ENCODE assay signal across 26 cellular contexts in genomic region chr3:134929976-134930375, GRCh38.
DNase-seq lines count a peak whose midpoint lies in the region; ATAC-seq and TF ChIP-seq lines count a peak whose summit lies in the region.
"Had no signal": no experiment of that assay in that cellular context is flagged by ENCODE, and none has a peak within 500 bp of the region (broad histone marks: within the 10 kb centered on the region; RNA-seq: fewer than 3 reads in every experiment).

No MANE protein-coding gene starts in this region.

- no peak for TF ChIP-seq CTCF in GM12865 (IDR thresholded peaks at IDR 0.05; ENCODE audit: insufficient read depth, low read depth, low read length, missing control alignments)

- no peak overlapping the region for H3K4me3 ChIP-seq in GM12865 (ENCODE audit: low read depth, low read length)
- H3K4me3 ChIP-seq: lung, MG63 had no signal

- no peak overlapping the region for H3K4me3 Mint-ChIP-seq in activated naive CD4-positive, alpha-beta T cell treated with anti-CD3 and anti-CD28 coated beads, Interleukin-2, amount 10 ng/mL, durations not matched to agents 7 days and 5 days
- H3K4me3 Mint-ChIP-seq: activated CD4-positive, alpha-beta T cell treated with anti-CD3 and anti-CD28 coated beads, Interleukin-2, amount 10 ng/mL, durations not matched to agents 24 days and 14 days; central memory CD8-positive, alpha-beta T cell; HFFc6; type B pancreatic cell had no signal

- in situ Hi-C loops in G401 (cut with HindIII; ENCODE audit: low sequenced_read_pairs), result no loop called here

- no peak overlapping the region for H3K27ac Mint-ChIP-seq in activated naive CD4-positive, alpha-beta T cell treated with anti-CD3 and anti-CD28 coated beads, Interleukin-2, amount 10 ng/mL, durations not matched to agents 7 days and 5 days
- H3K27ac Mint-ChIP-seq: activated CD4-positive, alpha-beta T cell treated with anti-CD3 and anti-CD28 coated beads, Interleukin-2, amount 10 ng/mL, durations not matched to agents 24 days and 14 days; HFFc6; type B pancreatic cell had no signal

- H3K9me3 Mint-ChIP-seq in activated naive CD4-positive, alpha-beta T cell treated with anti-CD3 and anti-CD28 coated beads, Interleukin-2, amount 10 ng/mL, durations not matched to agents 7 days and 5 days, result no peaks in the 10 kb centered on the region
- H3K9me3 Mint-ChIP-seq: activated CD4-positive, alpha-beta T cell treated with anti-CD3 and anti-CD28 coated beads, Interleukin-2, amount 10 ng/mL, durations not matched to agents 24 days and 14 days; central memory CD8-positive, alpha-beta T cell; HFFc6; type B pancreatic cell had no signal

- peaks cover 11% of the 10 kb centered on the region for H3K27me3 Mint-ChIP-seq in activated naive CD4-positive, alpha-beta T cell treated with anti-CD3 and anti-CD28 coated beads, Interleukin-2, amount 10 ng/mL, durations not matched to agents 7 days and 5 days
- H3K27me3 Mint-ChIP-seq: central memory CD8-positive, alpha-beta T cell had no signal

- ATAC-seq in GM18867 (IDR thresholded peaks at IDR 0.05; ENCODE audit: unreplicated experiment) (peak; percentile 81), HG02759 (IDR thresholded peaks at IDR 0.05; ENCODE audit: unreplicated experiment) (peak; percentile 58), HG03520 (IDR thresholded peaks at IDR 0.05; ENCODE audit: unreplicated experiment) (peak; percentile 45)
- ATAC-seq: foreskin keratinocyte had no signal

- DNase-seq in GM12865 (ENCODE audit: low read depth) (peak; percentile 52), mesenteric fat pad (ENCODE audit: low spot score) (no peak), G401 (ENCODE audit: low spot score) (no peak), NOMO-1 treated with DMSO at 0.1 percent for 48 hours (lab: John Stamatoyannopoulos, UW; ENCODE audit: unreplicated experiment) (no peak)
- no peak for DNase-seq in activated naive CD4-positive, alpha-beta T cell treated with anti-CD3 and anti-CD28 coated beads, Interleukin-2, amount 10 ng/mL, durations not matched to agents 7 days and 5 days
- DNase-seq: activated CD4-positive, alpha-beta T cell treated with anti-CD3 and anti-CD28 coated beads, Interleukin-2, amount 10 ng/mL, durations not matched to agents 24 days and 14 days; activated naive CD4-positive, alpha-beta T cell treated with anti-CD3 and anti-CD28 coated beads, Interleukin-2, amount 50 U/mL, for 16 hours; activated T-cell treated with anti-CD3 and anti-CD28 coated beads for 4 hours; erythroblast; foreskin keratinocyte; GDM1; HFFc6; IMR-90; kidney; MG63; NCI-H1436; NCI-H524 treated with DMSO at 0.1 percent for 48 hours; nucleus accumbens; Right ventricle myocardium superior; stimulated activated CD4-positive, alpha-beta T cell treated with anti-CD3 and anti-CD28 coated beads, Interleukin-4, amount 100 ng/mL, for 24 hours had no signal

- no peaks in the 10 kb centered on the region for H3K4me1 Mint-ChIP-seq in activated naive CD4-positive, alpha-beta T cell treated with anti-CD3 and anti-CD28 coated beads, Interleukin-2, amount 10 ng/mL, durations not matched to agents 7 days and 5 days
- H3K4me1 Mint-ChIP-seq: central memory CD8-positive, alpha-beta T cell had no signal

- no peaks in the 10 kb centered on the region for H3K36me3 Mint-ChIP-seq in activated naive CD4-positive, alpha-beta T cell treated with anti-CD3 and anti-CD28 coated beads, Interleukin-2, amount 10 ng/mL, durations not matched to agents 7 days and 5 days
- H3K36me3 Mint-ChIP-seq: type B pancreatic cell had no signal

- CTCF ChIA-PET in activated naive CD4-positive, alpha-beta T cell treated with anti-CD3 and anti-CD28 coated beads, Interleukin-2, amount 10 ng/mL, durations not matched to agents 7 days and 5 days (lab: Charles Lee), result no interaction called here
